In the genomic region with DNA sequence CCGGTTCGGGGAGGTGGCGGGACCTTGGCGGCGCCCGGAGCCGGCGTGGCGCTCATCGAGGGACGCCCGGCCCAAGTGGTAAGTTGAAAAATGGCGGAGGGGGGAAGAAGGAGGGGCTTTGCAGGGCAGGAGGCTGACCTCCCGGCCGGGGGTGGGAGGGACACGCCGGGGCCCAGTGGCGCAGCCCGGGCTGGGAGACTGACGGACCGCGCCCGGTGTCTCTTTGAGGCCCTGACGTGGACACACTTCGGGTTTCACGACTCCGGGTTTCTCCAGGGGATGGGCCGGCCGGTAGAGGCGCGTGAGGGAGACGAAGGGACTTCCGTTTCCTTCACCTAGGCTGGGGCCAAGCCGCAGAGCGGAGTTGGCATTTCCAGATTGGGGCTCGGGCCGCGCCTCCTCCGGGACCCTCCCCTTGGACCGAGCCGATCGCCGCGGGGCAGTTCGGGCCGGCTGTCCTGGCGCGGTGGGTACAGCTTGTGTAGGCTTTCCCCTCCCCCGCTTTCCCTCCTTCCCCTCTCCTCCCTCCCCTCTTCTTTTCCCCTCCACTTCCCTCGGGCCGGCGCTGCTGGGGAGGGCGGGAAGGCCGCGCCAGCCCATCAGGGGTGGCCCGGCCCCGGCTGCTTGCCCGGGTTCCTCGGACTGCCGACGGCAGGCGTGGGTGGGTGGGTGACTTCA, we compare ENCODE assay signal across 8 cellular contexts. TPM values are rescaled to one million over a fixed set of nuclear protein-coding genes. Genes with fewer than 3 reads are reported as not detected.
A peak's percentile ranks its signal among the peaks of the same experiment; 100 is the strongest.
DNase-seq lines count a peak whose midpoint lies in the region; ATAC-seq and TF ChIP-seq lines count a peak whose summit lies in the region.

A gene (plus strand): TSS at position 226 of the 678 bp plus-strand sequence. CDS start 25,610 bp downstream, outside the sequence.

- peak; percentile 79 for ATAC-seq in GM21529 (IDR thresholded peaks at IDR 0.05; ENCODE audit: unreplicated experiment)

- DNase-seq in DMS79 treated with DMSO at 0.1 percent for 48 hours (lab: John Stamatoyannopoulos, UW) (peak; percentile 56), SHP77 treated with DMSO at 0.1 percent for 48 hours (lab: John Stamatoyannopoulos, UW) (peak; percentile 35), activated gamma-delta T cell (lab: John Stamatoyannopoulos, UW) (peak; percentile 52), fibroblast of villous mesenchyme (ENCODE audit: low read depth) (peak; percentile 92), neural crest cell (ENCODE audit: low read depth, low spot score) (peak; percentile 56), stromal cell of bone marrow (ENCODE audit: low read depth) (peak; percentile 66)

- peak within 1 kb of the TSS; percentile 90 to 98 (median 94) for H3K4me3 Mint-ChIP-seq in IgD-negative memory B cell
- peak within 1 kb of the TSS; percentile 93 for H3K4me3 Mint-ChIP-seq in neural crest cell

- H3K4me1 Mint-ChIP-seq in IgD-negative memory B cell: peaks cover 10 to 11% (median 10%) of the 10 kb centered on the region in 3 donors
- H3K4me1 Mint-ChIP-seq in neural crest cell: peaks cover 22% of the 10 kb centered on the region

- H3K27me3 Mint-ChIP-seq in IgD-negative memory B cell: no peaks in the 10 kb centered on the region
- H3K27me3 Mint-ChIP-seq in neural crest cell (ENCODE audit: low read depth): no peaks in the 10 kb centered on the region

- peak within 1 kb of the TSS; percentile 95 to 98 (median 96) for H3K27ac Mint-ChIP-seq in IgD-negative memory B cell
- peak within 1 kb of the TSS; percentile 52 for H3K27ac Mint-ChIP-seq in neural crest cell (ENCODE audit: unreplicated experiment)

- H3K36me3 Mint-ChIP-seq in IgD-negative memory B cell (peaks cover 3% of the 10 kb centered on the region), neural crest cell (ENCODE audit: low read depth) (peaks cover 6% of the 10 kb centered on the region)

- H3K9me3 Mint-ChIP-seq in IgD-negative memory B cell: peaks cover 0 to 2% (median 0%) of the 10 kb centered on the region in 3 donors
- peaks cover 6% of the 10 kb centered on the region for H3K9me3 Mint-ChIP-seq in neural crest cell

- TF ChIP-seq CTCF in fibroblast of villous mesenchyme (IDR thresholded peaks at IDR 0.05; ENCODE audit: insufficient read depth, low read depth, low read length): no peak
- peak; percentile 17 for TF ChIP-seq CTCF in neural crest cell (conservative IDR thresholded peaks at IDR 0.05)

- peak within 1 kb of the TSS; percentile 71 for H3K4me3 ChIP-seq in fibroblast of villous mesenchyme (ENCODE audit: low read depth, low read length)

RNA-seq across cellular contexts. Expression of the gene that starts here (rescaled TPM):
- polyA plus RNA-seq in IgD-negative memory B cell: 10.9 TPM
- total RNA-seq in fibroblast of villous mesenchyme (39.0 and 43.2 TPM in 2 replicates), neural crest cell (34.1 and 34.4 TPM in 2 replicates)

Comparison
In these comparisons a context has a peak if more than half of its experiments do, and no peak if none do; other contexts are left out.
1. Peak in every context shown above with its lines: DNase-seq, ATAC-seq and H3K4me3 ChIP-seq.
2. DNase-seq: peak in every context shown above with its lines; median percentile 92 in fibroblast of villous mesenchyme; 66 in stromal cell of bone marrow; 56 in DMS79 treated with DMSO at 0.1 percent for 48 hours; 56 in neural crest cell; 52 in activated gamma-delta T cell; 35 in SHP77 treated with DMSO at 0.1 percent for 48 hours.